ENCODE assay signal across 33 cellular contexts in genomic region chr1:3578906-3579305, GRCh38.
"Had no signal": no experiment of that assay in that cellular context is flagged by ENCODE, and none has a peak within 500 bp of the region (broad histone marks: within the 10 kb centered on the region; RNA-seq: fewer than 3 reads in every experiment).

No MANE protein-coding gene starts in this region.

- H3K27ac ChIP-seq: breast epithelium, VCaP had no signal

- H3K36me3 Mint-ChIP-seq: activated naive CD8-positive, alpha-beta T cell treated with anti-CD3 and anti-CD28 coated beads for 36 hours had no signal

- H3K9me3 ChIP-seq: ascending aorta, breast epithelium had no signal

- H3K27me3 Mint-ChIP-seq: activated naive CD8-positive, alpha-beta T cell treated with anti-CD3 and anti-CD28 coated beads for 36 hours; activated T-cell treated with anti-CD3 and anti-CD28 coated beads, Interleukin-2, amount 50 U/mL, for 24 hours had no signal

- H3K27me3 ChIP-seq: ascending aorta had no signal

- H3K27ac Mint-ChIP-seq: activated CD8-positive, alpha-beta T cell treated with anti-CD3 and anti-CD28 coated beads, Interleukin-2, amount 10 ng/mL, durations not matched to agents 7 days and 5 days; activated naive CD8-positive, alpha-beta T cell treated with anti-CD3 and anti-CD28 coated beads for 36 hours; activated T-cell treated with anti-CD3 and anti-CD28 coated beads, Interleukin-2, amount 50 U/mL, for 24 hours; activated T-helper 2 cell treated with anti-CD3 and anti-CD28 coated beads, Interferon-gamma antibody, Interleukin-2, Interleukin-4, amounts not matched to agents 10 μg/mL and 5 μg/mL and 100 μg/mL, durations not matched to agents 14 hours and 24 hours and 36 hours had no signal

- H3K4me1 Mint-ChIP-seq: activated naive CD8-positive, alpha-beta T cell treated with anti-CD3 and anti-CD28 coated beads for 36 hours had no signal

- ATAC-seq: activated CD8-positive, alpha-beta T cell treated with anti-CD3 and anti-CD28 coated beads, Interleukin-2, amount 10 ng/mL, durations not matched to agents 7 days and 5 days; PC-3 had no signal

- H3K36me3 ChIP-seq: ascending aorta, breast epithelium had no signal

- H3K4me3 Mint-ChIP-seq: activated CD8-positive, alpha-beta T cell treated with anti-CD3 and anti-CD28 coated beads, Interleukin-2, amount 10 ng/mL, durations not matched to agents 7 days and 5 days; activated naive CD8-positive, alpha-beta T cell treated with anti-CD3 and anti-CD28 coated beads for 36 hours; activated T-cell treated with anti-CD3 and anti-CD28 coated beads, Interleukin-2, amount 50 U/mL, for 24 hours had no signal

- H3K4me3 ChIP-seq: ascending aorta, breast epithelium had no signal

- DNase-seq: activated CD4-positive, alpha-beta T cell treated with anti-CD3 and anti-CD28 coated beads for 1 hour; activated CD4-positive, alpha-beta T cell treated with anti-CD3 and anti-CD28 coated beads for 48 hours; activated CD4-positive, alpha-beta T cell treated with anti-CD3 and anti-CD28 coated beads, Interleukin-2, amount 50 U/mL, for 4 hours; activated CD4-positive, CD25-positive, alpha-beta regulatory T cell; activated CD8-positive, alpha-beta T cell treated with anti-CD3 and anti-CD28 coated beads, Interleukin-2, amount 10 ng/mL, durations not matched to agents 7 days and 5 days; activated gamma-delta T cell; activated naive CD4-positive, alpha-beta T cell treated with Interleukin-2 at 50 U/mL for 16 hours; activated naive CD8-positive, alpha-beta T cell treated with anti-CD3 and anti-CD28 coated beads for 36 hours; activated T-cell treated with anti-CD3 and anti-CD28 coated beads, Interleukin-2, amount 50 U/mL, for 24 hours; amniotic stem cell; Kasumi-1; KG1; NCI-H1092 treated with DMSO at 0.1 percent for 48 hours; NCI-H1417; NCI-H146; NCI-H187; NCI-H2029 treated with DMSO at 0.1 percent for 48 hours; NCI-H2107; NCI-H2171; NCI-H510A; NCI-H526; NCI-H748 treated with DMSO at 0.1 percent for 48 hours; NK-92 treated with Interleukin-12 subunit alpha and Interleukin-12 subunit beta, amount 100 ng/mL, for 24 hours; PC-3; Right ventricle myocardium superior; SW 1271; T-helper 1 cell; T-helper 2 cell; T-helper 9 cell had no signal

- H3K9me3 Mint-ChIP-seq: activated naive CD8-positive, alpha-beta T cell treated with anti-CD3 and anti-CD28 coated beads for 36 hours; activated T-cell treated with anti-CD3 and anti-CD28 coated beads, Interleukin-2, amount 50 U/mL, for 24 hours had no signal

- H3K4me1 ChIP-seq: breast epithelium had no signal
